1 cellular context compared by ENCODE assay signal in the genomic region with DNA sequence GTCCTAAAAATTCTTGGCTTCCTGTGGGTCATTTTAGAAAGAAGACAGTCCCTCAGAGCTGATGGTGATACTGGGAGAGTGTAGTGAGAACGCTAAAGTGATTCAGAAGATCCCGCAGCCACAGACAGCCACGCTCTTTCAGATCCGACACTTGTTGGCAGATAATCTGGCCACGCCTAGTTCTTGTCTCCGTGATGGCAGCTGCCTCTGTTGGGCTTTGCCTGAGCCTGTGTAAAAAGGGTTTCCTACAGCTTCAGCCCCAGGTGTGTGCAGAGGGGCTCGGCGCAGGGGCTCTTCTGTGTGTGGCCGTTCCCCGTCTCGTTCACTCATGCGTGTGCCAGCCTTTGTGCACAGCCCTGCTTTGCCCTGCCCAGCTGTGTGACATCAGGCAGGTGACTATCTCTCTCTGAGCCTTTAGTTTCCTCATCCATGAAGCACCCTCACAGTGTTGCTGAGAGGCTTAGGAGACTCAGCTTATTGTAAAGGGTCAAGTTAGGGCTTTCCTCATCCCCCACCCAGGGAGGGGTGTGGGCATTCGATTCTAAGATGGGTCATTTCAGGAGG.
TF ChIP-seq lines count a peak whose summit lies in the region.

No MANE protein-coding gene starts in this region.

TF ChIP-seq in GM23338, 12 proteins besides CTCF, POLR2A, EP300 and RAD21:
- TF ChIP-seq, protein P1, sequence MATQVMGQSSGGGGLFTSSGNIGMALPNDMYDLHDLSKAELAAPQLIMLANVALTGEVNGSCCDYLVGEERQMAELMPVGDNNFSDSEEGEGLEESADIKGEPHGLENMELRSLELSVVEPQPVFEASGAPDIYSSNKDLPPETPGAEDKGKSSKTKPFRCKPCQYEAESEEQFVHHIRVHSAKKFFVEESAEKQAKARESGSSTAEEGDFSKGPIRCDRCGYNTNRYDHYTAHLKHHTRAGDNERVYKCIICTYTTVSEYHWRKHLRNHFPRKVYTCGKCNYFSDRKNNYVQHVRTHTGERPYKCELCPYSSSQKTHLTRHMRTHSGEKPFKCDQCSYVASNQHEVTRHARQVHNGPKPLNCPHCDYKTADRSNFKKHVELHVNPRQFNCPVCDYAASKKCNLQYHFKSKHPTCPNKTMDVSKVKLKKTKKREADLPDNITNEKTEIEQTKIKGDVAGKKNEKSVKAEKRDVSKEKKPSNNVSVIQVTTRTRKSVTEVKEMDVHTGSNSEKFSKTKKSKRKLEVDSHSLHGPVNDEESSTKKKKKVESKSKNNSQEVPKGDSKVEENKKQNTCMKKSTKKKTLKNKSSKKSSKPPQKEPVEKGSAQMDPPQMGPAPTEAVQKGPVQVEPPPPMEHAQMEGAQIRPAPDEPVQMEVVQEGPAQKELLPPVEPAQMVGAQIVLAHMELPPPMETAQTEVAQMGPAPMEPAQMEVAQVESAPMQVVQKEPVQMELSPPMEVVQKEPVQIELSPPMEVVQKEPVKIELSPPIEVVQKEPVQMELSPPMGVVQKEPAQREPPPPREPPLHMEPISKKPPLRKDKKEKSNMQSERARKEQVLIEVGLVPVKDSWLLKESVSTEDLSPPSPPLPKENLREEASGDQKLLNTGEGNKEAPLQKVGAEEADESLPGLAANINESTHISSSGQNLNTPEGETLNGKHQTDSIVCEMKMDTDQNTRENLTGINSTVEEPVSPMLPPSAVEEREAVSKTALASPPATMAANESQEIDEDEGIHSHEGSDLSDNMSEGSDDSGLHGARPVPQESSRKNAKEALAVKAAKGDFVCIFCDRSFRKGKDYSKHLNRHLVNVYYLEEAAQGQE (IDR thresholded peaks at IDR 0.05; ENCODE audit: unreplicated experiment): no peak
- TF ChIP-seq ZNF331 (CRISPR knock-in tag; IDR thresholded peaks at IDR 0.05; ENCODE audit: low read depth): no peak
- TF ChIP-seq JUNB (IDR thresholded peaks at IDR 0.05; ENCODE audit: unreplicated experiment): no peak
- no peak for TF ChIP-seq STAT1 (IDR thresholded peaks at IDR 0.05; ENCODE audit: unreplicated experiment)
- TF ChIP-seq POLR2AphosphoS5 (IDR thresholded peaks at IDR 0.05; ENCODE audit: low read depth): no peak
- no peak for TF ChIP-seq CREB1 (CRISPR knock-in tag; IDR thresholded peaks at IDR 0.05; ENCODE audit: low read depth)
- TF ChIP-seq, protein P2, sequence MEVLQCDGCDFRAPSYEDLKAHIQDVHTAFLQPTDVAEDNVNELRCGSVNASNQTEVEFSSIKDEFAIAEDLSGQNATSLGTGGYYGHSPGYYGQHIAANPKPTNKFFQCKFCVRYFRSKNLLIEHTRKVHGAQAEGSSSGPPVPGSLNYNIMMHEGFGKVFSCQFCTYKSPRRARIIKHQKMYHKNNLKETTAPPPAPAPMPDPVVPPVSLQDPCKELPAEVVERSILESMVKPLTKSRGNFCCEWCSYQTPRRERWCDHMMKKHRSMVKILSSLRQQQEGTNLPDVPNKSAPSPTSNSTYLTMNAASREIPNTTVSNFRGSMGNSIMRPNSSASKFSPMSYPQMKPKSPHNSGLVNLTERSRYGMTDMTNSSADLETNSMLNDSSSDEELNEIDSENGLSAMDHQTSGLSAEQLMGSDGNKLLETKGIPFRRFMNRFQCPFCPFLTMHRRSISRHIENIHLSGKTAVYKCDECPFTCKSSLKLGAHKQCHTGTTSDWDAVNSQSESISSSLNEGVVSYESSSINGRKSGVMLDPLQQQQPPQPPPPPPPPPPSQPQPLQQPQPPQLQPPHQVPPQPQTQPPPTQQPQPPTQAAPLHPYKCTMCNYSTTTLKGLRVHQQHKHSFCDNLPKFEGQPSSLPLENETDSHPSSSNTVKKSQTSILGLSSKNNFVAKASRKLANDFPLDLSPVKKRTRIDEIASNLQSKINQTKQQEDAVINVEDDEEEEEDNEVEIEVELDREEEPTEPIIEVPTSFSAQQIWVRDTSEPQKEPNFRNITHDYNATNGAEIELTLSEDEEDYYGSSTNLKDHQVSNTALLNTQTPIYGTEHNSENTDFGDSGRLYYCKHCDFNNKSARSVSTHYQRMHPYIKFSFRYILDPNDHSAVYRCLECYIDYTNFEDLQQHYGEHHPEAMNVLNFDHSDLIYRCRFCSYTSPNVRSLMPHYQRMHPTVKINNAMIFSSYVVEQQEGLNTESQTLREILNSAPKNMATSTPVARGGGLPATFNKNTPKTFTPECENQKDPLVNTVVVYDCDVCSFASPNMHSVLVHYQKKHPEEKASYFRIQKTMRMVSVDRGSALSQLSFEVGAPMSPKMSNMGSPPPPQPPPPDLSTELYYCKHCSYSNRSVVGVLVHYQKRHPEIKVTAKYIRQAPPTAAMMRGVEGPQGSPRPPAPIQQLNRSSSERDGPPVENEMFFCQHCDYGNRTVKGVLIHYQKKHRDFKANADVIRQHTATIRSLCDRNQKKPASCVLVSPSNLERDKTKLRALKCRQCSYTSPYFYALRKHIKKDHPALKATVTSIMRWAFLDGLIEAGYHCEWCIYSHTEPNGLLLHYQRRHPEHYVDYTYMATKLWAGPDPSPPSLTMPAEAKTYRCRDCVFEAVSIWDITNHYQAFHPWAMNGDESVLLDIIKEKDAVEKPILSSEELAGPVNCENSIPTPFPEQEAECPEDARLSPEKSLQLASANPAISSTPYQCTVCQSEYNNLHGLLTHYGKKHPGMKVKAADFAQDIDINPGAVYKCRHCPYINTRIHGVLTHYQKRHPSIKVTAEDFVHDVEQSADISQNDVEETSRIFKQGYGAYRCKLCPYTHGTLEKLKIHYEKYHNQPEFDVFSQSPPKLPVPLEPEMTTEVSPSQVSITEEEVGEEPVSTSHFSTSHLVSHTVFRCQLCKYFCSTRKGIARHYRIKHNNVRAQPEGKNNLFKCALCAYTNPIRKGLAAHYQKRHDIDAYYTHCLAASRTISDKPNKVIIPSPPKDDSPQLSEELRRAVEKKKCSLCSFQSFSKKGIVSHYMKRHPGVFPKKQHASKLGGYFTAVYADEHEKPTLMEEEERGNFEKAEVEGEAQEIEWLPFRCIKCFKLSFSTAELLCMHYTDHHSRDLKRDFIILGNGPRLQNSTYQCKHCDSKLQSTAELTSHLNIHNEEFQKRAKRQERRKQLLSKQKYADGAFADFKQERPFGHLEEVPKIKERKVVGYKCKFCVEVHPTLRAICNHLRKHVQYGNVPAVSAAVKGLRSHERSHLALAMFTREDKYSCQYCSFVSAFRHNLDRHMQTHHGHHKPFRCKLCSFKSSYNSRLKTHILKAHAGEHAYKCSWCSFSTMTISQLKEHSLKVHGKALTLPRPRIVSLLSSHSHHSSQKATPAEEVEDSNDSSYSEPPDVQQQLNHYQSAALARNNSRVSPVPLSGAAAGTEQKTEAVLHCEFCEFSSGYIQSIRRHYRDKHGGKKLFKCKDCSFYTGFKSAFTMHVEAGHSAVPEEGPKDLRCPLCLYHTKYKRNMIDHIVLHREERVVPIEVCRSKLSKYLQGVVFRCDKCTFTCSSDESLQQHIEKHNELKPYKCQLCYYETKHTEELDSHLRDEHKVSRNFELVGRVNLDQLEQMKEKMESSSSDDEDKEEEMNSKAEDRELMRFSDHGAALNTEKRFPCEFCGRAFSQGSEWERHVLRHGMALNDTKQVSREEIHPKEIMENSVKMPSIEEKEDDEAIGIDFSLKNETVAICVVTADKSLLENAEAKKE (CRISPR knock-in tag; IDR thresholded peaks at IDR 0.05): no peak
- TF ChIP-seq EZH2 (IDR thresholded peaks at IDR 0.05; ENCODE audit: low read depth, unreplicated experiment): no peak
- TF ChIP-seq EZH2phosphoT487 (IDR thresholded peaks at IDR 0.05; ENCODE audit: unreplicated experiment): no peak
- TF ChIP-seq, protein P3, sequence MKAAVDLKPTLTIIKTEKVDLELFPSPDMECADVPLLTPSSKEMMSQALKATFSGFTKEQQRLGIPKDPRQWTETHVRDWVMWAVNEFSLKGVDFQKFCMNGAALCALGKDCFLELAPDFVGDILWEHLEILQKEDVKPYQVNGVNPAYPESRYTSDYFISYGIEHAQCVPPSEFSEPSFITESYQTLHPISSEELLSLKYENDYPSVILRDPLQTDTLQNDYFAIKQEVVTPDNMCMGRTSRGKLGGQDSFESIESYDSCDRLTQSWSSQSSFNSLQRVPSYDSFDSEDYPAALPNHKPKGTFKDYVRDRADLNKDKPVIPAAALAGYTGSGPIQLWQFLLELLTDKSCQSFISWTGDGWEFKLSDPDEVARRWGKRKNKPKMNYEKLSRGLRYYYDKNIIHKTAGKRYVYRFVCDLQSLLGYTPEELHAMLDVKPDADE (IDR thresholded peaks at IDR 0.05): no peak
- TF ChIP-seq NANOG (IDR thresholded peaks at IDR 0.05; ENCODE audit: borderline replicate concordance): no peak
- no peak for TF ChIP-seq ZNF114 (CRISPR knock-in tag; IDR thresholded peaks at IDR 0.05)
